Comparison of ENCODE assay signal across 8 cellular contexts in the genomic region with DNA sequence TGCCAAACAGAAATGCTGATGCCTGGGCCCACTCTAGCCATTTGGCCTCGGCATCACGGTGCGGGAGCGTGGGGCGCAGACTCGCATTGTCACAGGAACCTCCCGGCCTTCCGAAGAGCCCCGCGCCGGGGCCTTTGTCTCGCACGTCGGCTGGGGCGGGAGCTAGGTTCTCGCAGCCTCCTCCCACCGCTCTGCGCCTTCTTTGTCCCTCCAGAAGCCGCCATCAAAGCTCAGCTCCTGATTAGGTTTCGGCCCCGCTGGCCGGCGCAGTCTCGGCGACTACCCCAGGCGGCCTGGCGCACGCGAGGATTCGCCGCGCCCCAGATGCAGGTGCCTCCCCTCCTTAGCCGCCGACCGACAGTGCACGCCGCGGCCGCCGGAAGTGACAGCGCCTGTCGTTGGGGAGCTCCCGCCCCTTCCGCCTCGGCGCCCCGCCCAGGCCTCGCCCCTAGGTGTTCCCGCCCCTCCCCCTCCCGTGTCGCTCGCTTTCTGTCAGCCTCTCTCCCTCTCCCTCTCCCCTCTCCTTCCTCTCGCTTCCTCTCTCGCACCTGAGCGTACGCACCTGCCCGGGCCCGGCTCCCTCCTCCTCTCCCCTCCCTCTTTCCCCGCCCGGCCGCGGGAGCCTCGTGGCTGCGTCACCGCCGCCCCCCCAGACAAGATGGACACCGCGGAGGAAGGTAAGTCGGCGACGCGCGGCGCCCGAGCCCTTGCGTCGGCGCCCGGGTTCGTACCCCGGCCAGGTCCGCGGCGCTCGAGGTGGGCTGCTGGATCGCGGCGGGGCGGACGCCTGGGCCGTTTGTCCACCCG. TPM values are rescaled to one million over a fixed set of nuclear protein-coding genes. Genes with fewer than 3 reads are reported as not detected.
DNase-seq lines count a peak whose midpoint lies in the region; ATAC-seq and TF ChIP-seq lines count a peak whose summit lies in the region.

A gene with protein sequence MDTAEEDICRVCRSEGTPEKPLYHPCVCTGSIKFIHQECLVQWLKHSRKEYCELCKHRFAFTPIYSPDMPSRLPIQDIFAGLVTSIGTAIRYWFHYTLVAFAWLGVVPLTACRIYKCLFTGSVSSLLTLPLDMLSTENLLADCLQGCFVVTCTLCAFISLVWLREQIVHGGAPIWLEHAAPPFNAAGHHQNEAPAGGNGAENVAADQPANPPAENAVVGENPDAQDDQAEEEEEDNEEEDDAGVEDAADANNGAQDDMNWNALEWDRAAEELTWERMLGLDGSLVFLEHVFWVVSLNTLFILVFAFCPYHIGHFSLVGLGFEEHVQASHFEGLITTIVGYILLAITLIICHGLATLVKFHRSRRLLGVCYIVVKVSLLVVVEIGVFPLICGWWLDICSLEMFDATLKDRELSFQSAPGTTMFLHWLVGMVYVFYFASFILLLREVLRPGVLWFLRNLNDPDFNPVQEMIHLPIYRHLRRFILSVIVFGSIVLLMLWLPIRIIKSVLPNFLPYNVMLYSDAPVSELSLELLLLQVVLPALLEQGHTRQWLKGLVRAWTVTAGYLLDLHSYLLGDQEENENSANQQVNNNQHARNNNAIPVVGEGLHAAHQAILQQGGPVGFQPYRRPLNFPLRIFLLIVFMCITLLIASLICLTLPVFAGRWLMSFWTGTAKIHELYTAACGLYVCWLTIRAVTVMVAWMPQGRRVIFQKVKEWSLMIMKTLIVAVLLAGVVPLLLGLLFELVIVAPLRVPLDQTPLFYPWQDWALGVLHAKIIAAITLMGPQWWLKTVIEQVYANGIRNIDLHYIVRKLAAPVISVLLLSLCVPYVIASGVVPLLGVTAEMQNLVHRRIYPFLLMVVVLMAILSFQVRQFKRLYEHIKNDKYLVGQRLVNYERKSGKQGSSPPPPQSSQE (plus strand): TSS at position 455 of the 807 bp plus-strand sequence. CDS start 204 bp downstream, at position 659.

- under 1% methylated on average over 73 of the region's 92 CpGs for WGBS in suprapubic skin

- H3K4me3 ChIP-seq in GM06990 (replicated peaks; ENCODE audit: low read depth, low read length) (peak within 1 kb of the TSS; percentile 87), suprapubic skin (peak within 1 kb of the TSS; percentile 100)

- H3K4me3 Mint-ChIP-seq in activated naive CD4-positive, alpha-beta T cell treated with anti-CD3 and anti-CD28 coated beads, Interleukin-2, amount 50 U/mL, for 24 hours = peak within 1 kb of the TSS; percentile 97

- no peak for TF ChIP-seq EP300 in suprapubic skin (IDR thresholded peaks at IDR 0.05)

- H3K9me3 ChIP-seq in suprapubic skin = no peaks in the 10 kb centered on the region

- H3K27ac ChIP-seq in suprapubic skin = peak within 1 kb of the TSS; percentile 98

- H3K27me3 ChIP-seq in GM06990 (replicated peaks; ENCODE audit: control insufficient read depth, insufficient read depth, low read length) (no peaks in the 10 kb centered on the region), suprapubic skin (no peaks in the 10 kb centered on the region)

- H3K4me1 Mint-ChIP-seq in activated naive CD4-positive, alpha-beta T cell treated with anti-CD3 and anti-CD28 coated beads, Interleukin-2, amount 50 U/mL, for 24 hours = peaks cover 46% of the 10 kb centered on the region

- peak within 1 kb of the TSS; percentile 99 for H3K27ac Mint-ChIP-seq in activated naive CD4-positive, alpha-beta T cell treated with anti-CD3 and anti-CD28 coated beads, Interleukin-2, amount 50 U/mL, for 24 hours

- no peaks in the 10 kb centered on the region for H3K36me3 ChIP-seq in GM06990 (ENCODE audit: control insufficient read depth, insufficient read depth, low read length)
- H3K36me3 ChIP-seq in suprapubic skin = no peaks in the 10 kb centered on the region

- no peaks in the 10 kb centered on the region for H3K9me3 Mint-ChIP-seq in activated naive CD4-positive, alpha-beta T cell treated with anti-CD3 and anti-CD28 coated beads, Interleukin-2, amount 50 U/mL, for 24 hours

- peak in 1 of 2 donors; percentile 81 for TF ChIP-seq POLR2A in suprapubic skin (IDR thresholded peaks at IDR 0.05)

- no peaks in the 10 kb centered on the region for H3K27me3 Mint-ChIP-seq in activated naive CD4-positive, alpha-beta T cell treated with anti-CD3 and anti-CD28 coated beads, Interleukin-2, amount 50 U/mL, for 24 hours

- no peaks in the 10 kb centered on the region for H3K36me3 Mint-ChIP-seq in activated naive CD4-positive, alpha-beta T cell treated with anti-CD3 and anti-CD28 coated beads, Interleukin-2, amount 50 U/mL, for 24 hours

- ATAC-seq in HG02588 (IDR thresholded peaks at IDR 0.05; ENCODE audit: unreplicated experiment) = peak; percentile 85
- ATAC-seq in SK-N-SH treated with all-trans-retinoic acid at 6 μM for 48 hours = peak; percentile 93

- peaks cover 36% of the 10 kb centered on the region for H3K4me1 ChIP-seq in suprapubic skin

- TF ChIP-seq CTCF in GM06990 (IDR thresholded peaks at IDR 0.05; ENCODE audit: insufficient read depth, low read length, poor library complexity, severe bottlenecking) (no peak), suprapubic skin (IDR thresholded peaks at IDR 0.05) (no peak)

- DNase-seq in GM06990 (ENCODE audit: extremely low read depth, insufficient read length) (peak; percentile 98), NCI-H1092 (lab: John Stamatoyannopoulos, UW) (peak; percentile 91), glomerular endothelial cell (ENCODE audit: extremely low read depth, low read depth, low spot score) (no peak), occipital lobe (lab: John Stamatoyannopoulos, UW) (peak; percentile 87), suprapubic skin (ENCODE audit: low spot score in 2 of 2) (peak; percentile 96 to 97)

TF ChIP-seq in SK-N-SH treated with all-trans-retinoic acid at 6 μM for 48 hours, 23 proteins besides CTCF, POLR2A, EP300 and RAD21:
- TF ChIP-seq, protein P1, sequence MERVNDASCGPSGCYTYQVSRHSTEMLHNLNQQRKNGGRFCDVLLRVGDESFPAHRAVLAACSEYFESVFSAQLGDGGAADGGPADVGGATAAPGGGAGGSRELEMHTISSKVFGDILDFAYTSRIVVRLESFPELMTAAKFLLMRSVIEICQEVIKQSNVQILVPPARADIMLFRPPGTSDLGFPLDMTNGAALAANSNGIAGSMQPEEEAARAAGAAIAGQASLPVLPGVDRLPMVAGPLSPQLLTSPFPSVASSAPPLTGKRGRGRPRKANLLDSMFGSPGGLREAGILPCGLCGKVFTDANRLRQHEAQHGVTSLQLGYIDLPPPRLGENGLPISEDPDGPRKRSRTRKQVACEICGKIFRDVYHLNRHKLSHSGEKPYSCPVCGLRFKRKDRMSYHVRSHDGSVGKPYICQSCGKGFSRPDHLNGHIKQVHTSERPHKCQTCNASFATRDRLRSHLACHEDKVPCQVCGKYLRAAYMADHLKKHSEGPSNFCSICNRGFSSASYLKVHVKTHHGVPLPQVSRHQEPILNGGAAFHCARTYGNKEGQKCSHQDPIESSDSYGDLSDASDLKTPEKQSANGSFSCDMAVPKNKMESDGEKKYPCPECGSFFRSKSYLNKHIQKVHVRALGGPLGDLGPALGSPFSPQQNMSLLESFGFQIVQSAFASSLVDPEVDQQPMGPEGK (CRISPR knock-in tag; IDR thresholded peaks at IDR 0.05; ENCODE audit: borderline replicate concordance) = no peak
- TF ChIP-seq ZFP3 (CRISPR knock-in tag; IDR thresholded peaks at IDR 0.05) (no peak), ZNF565 (CRISPR knock-in tag; conservative IDR thresholded peaks at IDR 0.05; ENCODE audit: low read depth) (no peak), ZNF8 (CRISPR knock-in tag; IDR thresholded peaks at IDR 0.05) (no peak), ZNF70 (CRISPR knock-in tag; IDR thresholded peaks at IDR 0.05) (no peak)

RNA-seq across cellular contexts. Expression of the gene that starts here (rescaled TPM):
- 51.5 and 61.3 TPM in 2 replicates for total RNA-seq in glomerular endothelial cell
- total RNA-seq in occipital lobe = 245 TPM
- total RNA-seq in suprapubic skin = 100 to 1,000 TPM in 3 of 4 donors, 10 to 100 TPM in 1; 89.7 to 273 (median 143) TPM
